Comparison of ENCODE assay signal across 6 cellular contexts in genomic region chr5:155482428-155482827, GRCh38.
"Had no signal": no experiment of that assay in that cellular context is flagged by ENCODE, and none has a peak within 500 bp of the region (broad histone marks: within the 10 kb centered on the region; RNA-seq: fewer than 3 reads in every experiment).

No MANE protein-coding gene starts in this region.

- ATAC-seq: GM23338 had no signal

- FAIRE-seq: H54, HTR-8/SVneo had no signal

- H3K4me3 ChIP-seq: GM23338 had no signal

- DNase-seq: H9, HCEC 1CT, KBM-7 had no signal
